ENCODE assay signal across 17 cellular contexts in the genomic region with DNA sequence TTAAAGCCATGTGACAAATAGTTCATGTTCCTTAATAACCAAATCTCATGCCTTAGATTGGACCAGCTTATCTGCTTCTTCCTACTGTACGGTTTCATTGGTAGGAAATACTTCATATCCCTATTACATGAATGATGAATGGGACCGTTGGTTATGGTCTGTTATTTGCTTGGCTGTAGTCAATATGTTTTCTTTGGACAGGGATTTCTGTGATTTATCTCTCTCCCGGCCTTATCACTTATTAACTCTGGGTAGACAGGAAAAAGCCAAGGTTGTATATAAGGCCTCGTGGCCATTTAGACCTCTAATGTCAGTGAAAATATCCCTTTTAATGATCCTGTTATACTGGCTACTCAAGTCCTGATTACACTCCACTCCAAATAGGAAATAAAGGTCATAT.
DNase-seq lines count a peak whose midpoint lies in the region; ATAC-seq and TF ChIP-seq lines count a peak whose summit lies in the region.
"Had no signal": no experiment of that assay in that cellular context is flagged by ENCODE, and none has a peak within 500 bp of the region (broad histone marks: within the 10 kb centered on the region; RNA-seq: fewer than 3 reads in every experiment).

No MANE protein-coding gene starts in this region.

- intact Hi-C loops in ascending aorta (cut with DNase I) = no loop called here
- intact Hi-C loops in sigmoid colon (cut with DNase I) = no loop called here

- 32 to 39% methylated on average over 4 of the region's 4 CpGs for WGBS in GM23248 (ENCODE audit: low coverage in 1 of 2, low lambda C conversion rate in 2 of 2, missing lambda C conversion rate in 2 of 2), 2 experiments
- WGBS in sigmoid colon, 2 donors = 17 to 51% methylated on average over 4 of the region's 4 CpGs

- H3K79me2 ChIP-seq in GM23248 (ENCODE audit: insufficient read depth) = no peaks in the 10 kb centered on the region

- ATAC-seq in GM21515 (IDR thresholded peaks at IDR 0.05; ENCODE audit: unreplicated experiment) (no peak), HG03196 (IDR thresholded peaks at IDR 0.05; ENCODE audit: unreplicated experiment) (no peak)
- ATAC-seq: CD8-positive, alpha-beta T cell; GM23338 had no signal

- no peaks in the 10 kb centered on the region for H3K9me3 ChIP-seq in GM23248 (ENCODE audit: low read depth)
- no peaks in the 10 kb centered on the region for H3K9me3 ChIP-seq in ascending aorta
- no peaks in the 10 kb centered on the region for H3K9me3 ChIP-seq in sigmoid colon

- H3K27ac ChIP-seq in GM23248 (no peak overlapping the region), ascending aorta (peak overlapping the region; percentile 55 to 70), sigmoid colon (peak overlapping the region in 3 of 4 donors; percentile 8 to 52 (median 38))

- in situ Hi-C loops in GM23248 (cut with MboI) = no loop called here

- H3K4me1 ChIP-seq in GM23248 (ENCODE audit: insufficient read depth) (peaks cover 23% of the 10 kb centered on the region), ascending aorta (peaks cover 3 to 43% of the 10 kb centered on the region in 2 donors), sigmoid colon (peaks cover 0 to 11% (median 0%) of the 10 kb centered on the region in 4 donors)

- peak overlapping the region; percentile 4 for H3K4me2 ChIP-seq in GM23248 (ENCODE audit: unreplicated experiment)
- H3K4me2 ChIP-seq: GM23338 had no signal

- H3K4me3 ChIP-seq in GM23248 = no peak overlapping the region
- H3K4me3 ChIP-seq in ascending aorta = no peak overlapping the region
- H3K4me3 ChIP-seq in sigmoid colon = no peak overlapping the region
- H3K4me3 ChIP-seq: GM23338 had no signal

- H4K20me1 ChIP-seq in GM23248 (ENCODE audit: insufficient read depth) = no peaks in the 10 kb centered on the region

- 0 out of 2 replicates have a peak, but pooled peaks cover 19% of the 10 kb centered on the region for H3F3A ChIP-seq in GM23248 (ENCODE audit: insufficient read depth)

- no peak for TF ChIP-seq CTCF in ascending aorta (IDR thresholded peaks at IDR 0.05)
- TF ChIP-seq CTCF in sigmoid colon (IDR thresholded peaks at IDR 0.05) = no peak

- DNase-seq in GM23248 = no peak
- DNase-seq in ascending aorta (ENCODE audit: low spot score in 2 of 2) = no peak
- peak; percentile 24 for DNase-seq in kidney glomerular epithelial cell (lab: John Stamatoyannopoulos, UW)
- DNase-seq in sigmoid colon = no peak
- DNase-seq in activated CD4-positive, alpha-beta T cell treated with anti-CD3 and anti-CD28 coated beads, Interleukin-2, amount 50 U/mL, for 4 hours = no peak
- no peak for DNase-seq in NAMALWA (ENCODE audit: low spot score)
- DNase-seq: ACHN; CD8-positive, alpha-beta T cell; DND-41; GDM1; KG1; NCI-H1092 treated with DMSO at 0.1 percent for 48 hours; NCI-H1694 treated with DMSO at 0.1 percent for 48 hours; NCI-H446 had no signal

- no peak for TF ChIP-seq POLR2A in sigmoid colon (IDR thresholded peaks at IDR 0.05)

- H3K9me2 ChIP-seq in GM23248 (ENCODE audit: insufficient read depth) = 0 out of 2 replicates have a peak, but pooled peaks cover 7% of the 10 kb centered on the region

- H3K36me3 ChIP-seq in GM23248 (ENCODE audit: low read depth) (0 out of 2 replicates have a peak, but pooled peaks cover 3% of the 10 kb centered on the region), ascending aorta (no peaks in the 10 kb centered on the region), sigmoid colon (no peaks in the 10 kb centered on the region)

- H3K27me3 ChIP-seq in GM23248 (replicated peaks; ENCODE audit: insufficient read depth) (no peaks in the 10 kb centered on the region), ascending aorta (no peaks in the 10 kb centered on the region), sigmoid colon (no peaks in the 10 kb centered on the region)

- H3K9ac ChIP-seq in GM23248 = no peak overlapping the region

- H2AFZ ChIP-seq in GM23248 = no peak overlapping the region
- H2AFZ ChIP-seq: GM23338 had no signal

- no peak for TF ChIP-seq EP300 in sigmoid colon (IDR thresholded peaks at IDR 0.05)
